In genomic region chr5:1509346-1510085, GRCh38 we compare ENCODE assay signal across 16 cellular contexts. TPM values are rescaled to one million over a fixed set of nuclear protein-coding genes. Genes with fewer than 3 reads are reported as not detected.
DNase-seq lines count a peak whose midpoint lies in the region; ATAC-seq and TF ChIP-seq lines count a peak whose summit lies in the region.
"Had no signal": no experiment of that assay in that cellular context is flagged by ENCODE, and none has a peak within 500 bp of the region (broad histone marks: within the 10 kb centered on the region; RNA-seq: fewer than 3 reads in every experiment).

No MANE protein-coding gene starts in this region.

- no peak overlapping the region for H3K4me3 Mint-ChIP-seq in activated naive CD8-positive, alpha-beta T cell
- no peak overlapping the region for H3K4me3 Mint-ChIP-seq in activated naive CD8-positive, alpha-beta T cell treated with anti-CD3 and anti-CD28 coated beads for 36 hours
- no peak overlapping the region for H3K4me3 Mint-ChIP-seq in brain
- H3K4me3 Mint-ChIP-seq in memory B cell = no peak overlapping the region
- H3K4me3 Mint-ChIP-seq in type B pancreatic cell = no peak overlapping the region
- no peak overlapping the region for H3K4me3 Mint-ChIP-seq in neural progenitor cell
- no peak overlapping the region for H3K4me3 Mint-ChIP-seq in activated CD4-positive, alpha-beta T cell treated with anti-CD3 and anti-CD28 coated beads, Interleukin-2, amount 10 ng/mL, durations not matched to agents 7 days and 5 days
- H3K4me3 Mint-ChIP-seq: naive thymus-derived CD4-positive, alpha-beta T cell had no signal

- no peak overlapping the region for H3K4me2 ChIP-seq in neural progenitor cell

- H4K20me1 ChIP-seq in neural progenitor cell (ENCODE audit: low read depth) = peaks cover 86% of the 10 kb centered on the region

- no peak for DNase-seq in activated naive CD8-positive, alpha-beta T cell treated with anti-CD3 and anti-CD28 coated beads for 36 hours
- no peak for DNase-seq in memory B cell (ENCODE audit: low spot score in 2 of 2)
- DNase-seq in type B pancreatic cell (ENCODE audit: extremely low spot score, unreplicated experiment) = peak; percentile 27
- DNase-seq in NCI-H1092 treated with DMSO at 0.1 percent for 48 hours (lab: John Stamatoyannopoulos, UW) = no peak
- DNase-seq in neural progenitor cell (ENCODE audit: low spot score) = no peak
- no peak for DNase-seq in activated CD4-positive, alpha-beta T cell treated with anti-CD3 and anti-CD28 coated beads, Interleukin-2, amount 10 ng/mL, durations not matched to agents 7 days and 5 days
- DNase-seq: cerebellar nuclear complex; DMS 273 treated with DMSO at 0.1 percent for 48 hours; erythroblast; naive thymus-derived CD4-positive, alpha-beta T cell; NCI-H82; substantia nigra had no signal

- H3K4me3 ChIP-seq in neural progenitor cell = no peak overlapping the region
- H3K4me3 ChIP-seq: MG63 had no signal

- POLR2A ChIA-PET in activated CD4-positive, alpha-beta T cell treated with anti-CD3 and anti-CD28 coated beads, Interleukin-2, amount 10 ng/mL, durations not matched to agents 7 days and 5 days (lab: Charles Lee) = no interaction called here

- no peak for ATAC-seq in memory B cell (ENCODE audit: low read depth)
- ATAC-seq: left colon; naive thymus-derived CD4-positive, alpha-beta T cell had no signal

- TF ChIP-seq CTCF in brain (conservative IDR thresholded peaks at IDR 0.05) (no peak), type B pancreatic cell (conservative IDR thresholded peaks at IDR 0.05) (no peak), neural progenitor cell (IDR thresholded peaks at IDR 0.05) (no peak)

- no peaks in the 10 kb centered on the region for H3K9me3 Mint-ChIP-seq in activated naive CD8-positive, alpha-beta T cell (ENCODE audit: low read depth)
- no peaks in the 10 kb centered on the region for H3K9me3 Mint-ChIP-seq in activated naive CD8-positive, alpha-beta T cell treated with anti-CD3 and anti-CD28 coated beads for 36 hours
- H3K9me3 Mint-ChIP-seq in brain (no peaks in the 10 kb centered on the region), memory B cell (no peaks in the 10 kb centered on the region), type B pancreatic cell (no peaks in the 10 kb centered on the region), neural progenitor cell (no peaks in the 10 kb centered on the region)
- H3K9me3 Mint-ChIP-seq in activated CD4-positive, alpha-beta T cell treated with anti-CD3 and anti-CD28 coated beads, Interleukin-2, amount 10 ng/mL, durations not matched to agents 7 days and 5 days = no peaks in the 10 kb centered on the region
- H3K9me3 Mint-ChIP-seq: naive thymus-derived CD4-positive, alpha-beta T cell had no signal

- H3K27me3 Mint-ChIP-seq in activated naive CD8-positive, alpha-beta T cell = no peaks in the 10 kb centered on the region
- H3K27me3 Mint-ChIP-seq in activated naive CD8-positive, alpha-beta T cell treated with anti-CD3 and anti-CD28 coated beads for 36 hours = no peaks in the 10 kb centered on the region
- H3K27me3 Mint-ChIP-seq in brain (no peaks in the 10 kb centered on the region), memory B cell (no peaks in the 10 kb centered on the region), type B pancreatic cell (no peaks in the 10 kb centered on the region), neural progenitor cell (ENCODE audit: insufficient read depth, low read depth) (no peaks in the 10 kb centered on the region)
- no peaks in the 10 kb centered on the region for H3K27me3 Mint-ChIP-seq in activated CD4-positive, alpha-beta T cell treated with anti-CD3 and anti-CD28 coated beads, Interleukin-2, amount 10 ng/mL, durations not matched to agents 7 days and 5 days
- H3K27me3 Mint-ChIP-seq: naive thymus-derived CD4-positive, alpha-beta T cell had no signal

- H3K27me3 ChIP-seq in neural progenitor cell = no peaks in the 10 kb centered on the region
- H3K27me3 ChIP-seq: MG63 had no signal

- peak overlapping the region; percentile 48 for H3K27ac Mint-ChIP-seq in activated naive CD8-positive, alpha-beta T cell
- H3K27ac Mint-ChIP-seq in activated naive CD8-positive, alpha-beta T cell treated with anti-CD3 and anti-CD28 coated beads for 36 hours = no peak overlapping the region
- peak overlapping the region in 3 of 5 experiments; percentile 23 to 87 (median 51) for H3K27ac Mint-ChIP-seq in brain
- peak overlapping the region; percentile 92 for H3K27ac Mint-ChIP-seq in memory B cell
- no peak overlapping the region for H3K27ac Mint-ChIP-seq in type B pancreatic cell
- no peak overlapping the region for H3K27ac Mint-ChIP-seq in neural progenitor cell
- no peak overlapping the region for H3K27ac Mint-ChIP-seq in activated CD4-positive, alpha-beta T cell treated with anti-CD3 and anti-CD28 coated beads, Interleukin-2, amount 10 ng/mL, durations not matched to agents 7 days and 5 days

- H3K36me3 ChIP-seq in neural progenitor cell = no peaks in the 10 kb centered on the region

- CTCF ChIA-PET in activated CD4-positive, alpha-beta T cell treated with anti-CD3 and anti-CD28 coated beads, Interleukin-2, amount 10 ng/mL, durations not matched to agents 7 days and 5 days (lab: Charles Lee) = no interaction called here

- peaks cover 14% of the 10 kb centered on the region for H3K4me1 ChIP-seq in neural progenitor cell

- H3K79me2 ChIP-seq in neural progenitor cell (ENCODE audit: low read depth) = peaks cover 100% of the 10 kb centered on the region

- H3K9ac ChIP-seq in neural progenitor cell = no peak overlapping the region

- no peak overlapping the region for H3K27ac ChIP-seq in neural progenitor cell

- no peak overlapping the region for H2AFZ ChIP-seq in neural progenitor cell (replicated peaks)

- H3F3A ChIP-seq in neural progenitor cell (ENCODE audit: low read depth) = peaks cover 1% of the 10 kb centered on the region

- H3K9me3 ChIP-seq in neural progenitor cell (ENCODE audit: low read depth) = no peaks in the 10 kb centered on the region
- H3K9me3 ChIP-seq: MG63 had no signal

- H3K36me3 Mint-ChIP-seq in activated naive CD8-positive, alpha-beta T cell = no peaks in the 10 kb centered on the region
- H3K36me3 Mint-ChIP-seq in activated naive CD8-positive, alpha-beta T cell treated with anti-CD3 and anti-CD28 coated beads for 36 hours = no peaks in the 10 kb centered on the region
- H3K36me3 Mint-ChIP-seq in brain (peaks cover 29% of the 10 kb centered on the region), memory B cell (peaks cover 11% of the 10 kb centered on the region), type B pancreatic cell (peaks cover 4% of the 10 kb centered on the region), neural progenitor cell (peaks cover 13% of the 10 kb centered on the region)
- H3K36me3 Mint-ChIP-seq in activated CD4-positive, alpha-beta T cell treated with anti-CD3 and anti-CD28 coated beads, Interleukin-2, amount 10 ng/mL, durations not matched to agents 7 days and 5 days (ENCODE audit: low read depth) = peaks cover 2% of the 10 kb centered on the region

- H3K4me1 Mint-ChIP-seq in activated naive CD8-positive, alpha-beta T cell (ENCODE audit: low read depth) = no peaks in the 10 kb centered on the region
- peaks cover 3% of the 10 kb centered on the region for H3K4me1 Mint-ChIP-seq in activated naive CD8-positive, alpha-beta T cell treated with anti-CD3 and anti-CD28 coated beads for 36 hours
- H3K4me1 Mint-ChIP-seq in brain = peaks cover 32% of the 10 kb centered on the region
- peaks cover 36% of the 10 kb centered on the region for H3K4me1 Mint-ChIP-seq in memory B cell
- peaks cover 21% of the 10 kb centered on the region for H3K4me1 Mint-ChIP-seq in type B pancreatic cell (ENCODE audit: unreplicated experiment)
- peaks cover 26% of the 10 kb centered on the region for H3K4me1 Mint-ChIP-seq in neural progenitor cell
- peaks cover 2% of the 10 kb centered on the region for H3K4me1 Mint-ChIP-seq in activated CD4-positive, alpha-beta T cell treated with anti-CD3 and anti-CD28 coated beads, Interleukin-2, amount 10 ng/mL, durations not matched to agents 7 days and 5 days

RNA-seq across cellular contexts. Expression of gene LPCAT1, which starts 14.2 kb away (rescaled TPM):
- 10 to 100 TPM; 49.4 to 49.6 TPM for total RNA-seq in activated naive CD8-positive, alpha-beta T cell treated with anti-CD3 and anti-CD28 coated beads for 36 hours
- 81.3 TPM for polyA plus RNA-seq in brain (ENCODE audit: insufficient read depth, low read depth, low replicate concordance)
- total RNA-seq in type B pancreatic cell (ENCODE audit: low replicate concordance) (91.6 and 97.1 TPM in 2 replicates), neural progenitor cell (ENCODE audit: low replicate concordance) (76.5 and 108 TPM in 2 replicates)
- 10 to 100 TPM; 69.5 to 77.0 TPM for total RNA-seq in activated CD4-positive, alpha-beta T cell treated with anti-CD3 and anti-CD28 coated beads, Interleukin-2, amount 10 ng/mL, durations not matched to agents 7 days and 5 days

Comparison
In these comparisons a context has a peak if more than half of its experiments do, and no peak if none do; other contexts are left out.
1. H3K27ac Mint-ChIP-seq: peak in activated naive CD8-positive, alpha-beta T cell (single experiment), brain (3 of 5) and memory B cell (single experiment); none in activated naive CD8-positive, alpha-beta T cell treated with anti-CD3 and anti-CD28 coated beads for 36 hours (single experiment), type B pancreatic cell (single experiment), neural progenitor cell (single experiment) and activated CD4-positive, alpha-beta T cell treated with anti-CD3 and anti-CD28 coated beads, Interleukin-2, amount 10 ng/mL, durations not matched to agents 7 days and 5 days (single experiment).